Comparison of ENCODE assay signal across 1 cellular context in genomic region chr12:99009654-99010296, GRCh38.
TF ChIP-seq lines count a peak whose summit lies in the region.

No MANE protein-coding gene starts in this region.

TF ChIP-seq in HEK293, 187 proteins besides CTCF, POLR2A, EP300 and RAD21 (continued from another document and continues in another):
- TF ChIP-seq, protein P1, sequence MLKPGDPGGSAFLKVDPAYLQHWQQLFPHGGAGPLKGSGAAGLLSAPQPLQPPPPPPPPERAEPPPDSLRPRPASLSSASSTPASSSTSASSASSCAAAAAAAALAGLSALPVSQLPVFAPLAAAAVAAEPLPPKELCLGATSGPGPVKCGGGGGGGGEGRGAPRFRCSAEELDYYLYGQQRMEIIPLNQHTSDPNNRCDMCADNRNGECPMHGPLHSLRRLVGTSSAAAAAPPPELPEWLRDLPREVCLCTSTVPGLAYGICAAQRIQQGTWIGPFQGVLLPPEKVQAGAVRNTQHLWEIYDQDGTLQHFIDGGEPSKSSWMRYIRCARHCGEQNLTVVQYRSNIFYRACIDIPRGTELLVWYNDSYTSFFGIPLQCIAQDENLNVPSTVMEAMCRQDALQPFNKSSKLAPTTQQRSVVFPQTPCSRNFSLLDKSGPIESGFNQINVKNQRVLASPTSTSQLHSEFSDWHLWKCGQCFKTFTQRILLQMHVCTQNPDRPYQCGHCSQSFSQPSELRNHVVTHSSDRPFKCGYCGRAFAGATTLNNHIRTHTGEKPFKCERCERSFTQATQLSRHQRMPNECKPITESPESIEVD (tag by site-specific recombination; IDR thresholded peaks at IDR 0.05), result peak; percentile 40; the same call in 1 of the 2 replicates
- 0 out of 2 replicates have a peak, but pooled peaks have one; percentile 44 for TF ChIP-seq ZNF518A (tag by site-specific recombination; conservative IDR thresholded peaks at IDR 0.05; ENCODE audit: low read depth)
- TF ChIP-seq ZNF10 (tag by site-specific recombination; IDR thresholded peaks at IDR 0.05), result no peak
- no peak for TF ChIP-seq MZF1 (tag by site-specific recombination; IDR thresholded peaks at IDR 0.05; ENCODE audit: borderline replicate concordance)
- no peak for TF ChIP-seq ZNF433 (tag by site-specific recombination; IDR thresholded peaks at IDR 0.05; ENCODE audit: low read depth)
- no peak for TF ChIP-seq ZNF837 (tag by site-specific recombination; IDR thresholded peaks at IDR 0.05)
- no peak for TF ChIP-seq ZNF473 (tag by site-specific recombination; IDR thresholded peaks at IDR 0.05)
- no peak for TF ChIP-seq HOXD13 (CRISPR knock-in tag; IDR thresholded peaks at IDR 0.05; ENCODE audit: borderline replicate concordance)
- no peak for TF ChIP-seq SCRT2 (tag by site-specific recombination; IDR thresholded peaks at IDR 0.05)
- TF ChIP-seq ZNF184 (tag by site-specific recombination; IDR thresholded peaks at IDR 0.05), result no peak
- TF ChIP-seq ZNF2 (tag by site-specific recombination; IDR thresholded peaks at IDR 0.05), result no peak
- no peak for TF ChIP-seq EGR2 (tag by site-specific recombination; IDR thresholded peaks at IDR 0.05; ENCODE audit: low read depth)
- TF ChIP-seq RBAK (tag by site-specific recombination; IDR thresholded peaks at IDR 0.05), result no peak
- TF ChIP-seq ZNF830 (tag by site-specific recombination; IDR thresholded peaks at IDR 0.05; ENCODE audit: low read depth), result no peak
- no peak for TF ChIP-seq ZNF280D (tag by site-specific recombination; IDR thresholded peaks at IDR 0.05)
- no peak for TF ChIP-seq ZNF350 (tag by site-specific recombination; IDR thresholded peaks at IDR 0.05)
- no peak for TF ChIP-seq ZNF670 (tag by site-specific recombination; IDR thresholded peaks at IDR 0.05; ENCODE audit: low read depth)
- no peak for TF ChIP-seq IKZF3 (tag by site-specific recombination; IDR thresholded peaks at IDR 0.05)
- TF ChIP-seq ZBTB6 (tag by site-specific recombination; IDR thresholded peaks at IDR 0.05), result no peak
- TF ChIP-seq ZNF777 (tag by site-specific recombination; IDR thresholded peaks at IDR 0.05; ENCODE audit: borderline replicate concordance), result no peak
- no peak for TF ChIP-seq ZNF24 (tag by site-specific recombination; IDR thresholded peaks at IDR 0.05)
- peak; percentile 53; the same call in 1 of the 2 replicates for TF ChIP-seq ZFP69B (tag by site-specific recombination; IDR thresholded peaks at IDR 0.05)
- no peak for TF ChIP-seq ZNF677 (tag by site-specific recombination; IDR thresholded peaks at IDR 0.05)
- 0 out of 2 replicates have a peak, but pooled peaks have one; percentile 32 for TF ChIP-seq ZBTB21 (tag by site-specific recombination; IDR thresholded peaks at IDR 0.05)
- TF ChIP-seq, protein P2, sequence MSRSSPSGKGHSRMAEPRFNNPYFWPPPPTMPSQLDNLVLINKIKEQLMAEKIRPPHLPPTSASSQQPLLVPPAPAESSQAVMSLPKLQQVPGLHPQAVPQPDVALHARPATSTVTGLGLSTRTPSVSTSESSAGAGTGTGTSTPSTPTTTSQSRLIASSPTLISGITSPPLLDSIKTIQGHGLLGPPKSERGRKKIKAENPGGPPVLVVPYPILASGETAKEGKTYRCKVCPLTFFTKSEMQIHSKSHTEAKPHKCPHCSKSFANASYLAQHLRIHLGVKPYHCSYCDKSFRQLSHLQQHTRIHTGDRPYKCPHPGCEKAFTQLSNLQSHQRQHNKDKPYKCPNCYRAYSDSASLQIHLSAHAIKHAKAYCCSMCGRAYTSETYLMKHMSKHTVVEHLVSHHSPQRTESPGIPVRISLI (tag by site-specific recombination; IDR thresholded peaks at IDR 0.05), result peak; percentile 64; the same call in 1 of the 2 replicates
- TF ChIP-seq HOXC10 (CRISPR knock-in tag; IDR thresholded peaks at IDR 0.05), result no peak
- no peak for TF ChIP-seq ZNF596 (tag by site-specific recombination; IDR thresholded peaks at IDR 0.05)
- TF ChIP-seq YY1 (tag by site-specific recombination; IDR thresholded peaks at IDR 0.05), result no peak
- no peak for TF ChIP-seq ZNF514 (tag by site-specific recombination; IDR thresholded peaks at IDR 0.05)
- TF ChIP-seq PRDM10 (tag by site-specific recombination; IDR thresholded peaks at IDR 0.05), result no peak
- TF ChIP-seq INSM2 (tag by site-specific recombination; IDR thresholded peaks at IDR 0.05), result no peak
- no peak for TF ChIP-seq ZNF580 (tag by site-specific recombination; IDR thresholded peaks at IDR 0.05)
- no peak for TF ChIP-seq ZXDB (tag by site-specific recombination; IDR thresholded peaks at IDR 0.05)
- no peak for TF ChIP-seq AEBP2 (tag by site-specific recombination; IDR thresholded peaks at IDR 0.05; ENCODE audit: borderline replicate concordance)
- no peak for TF ChIP-seq ZNF76 (tag by site-specific recombination; IDR thresholded peaks at IDR 0.05; ENCODE audit: borderline replicate concordance, low read depth)
- TF ChIP-seq ZNF248 (tag by site-specific recombination; IDR thresholded peaks at IDR 0.05), result no peak
- no peak for TF ChIP-seq ZNF157 (tag by site-specific recombination; IDR thresholded peaks at IDR 0.05)
- no peak for TF ChIP-seq ZNF843 (tag by site-specific recombination; IDR thresholded peaks at IDR 0.05)
- no peak for TF ChIP-seq ZNF488 (tag by site-specific recombination; IDR thresholded peaks at IDR 0.05)
- TF ChIP-seq ZNF510 (tag by site-specific recombination; IDR thresholded peaks at IDR 0.05; ENCODE audit: insufficient replicate concordance), result no peak
- no peak for TF ChIP-seq SP2 (tag by site-specific recombination; IDR thresholded peaks at IDR 0.05)
- TF ChIP-seq SP3 (tag by site-specific recombination; IDR thresholded peaks at IDR 0.05), result no peak
- TF ChIP-seq ZNF221 (tag by site-specific recombination; IDR thresholded peaks at IDR 0.05; ENCODE audit: borderline replicate concordance), result no peak
